ENCODE assay signal across 20 cellular contexts in the genomic region with DNA sequence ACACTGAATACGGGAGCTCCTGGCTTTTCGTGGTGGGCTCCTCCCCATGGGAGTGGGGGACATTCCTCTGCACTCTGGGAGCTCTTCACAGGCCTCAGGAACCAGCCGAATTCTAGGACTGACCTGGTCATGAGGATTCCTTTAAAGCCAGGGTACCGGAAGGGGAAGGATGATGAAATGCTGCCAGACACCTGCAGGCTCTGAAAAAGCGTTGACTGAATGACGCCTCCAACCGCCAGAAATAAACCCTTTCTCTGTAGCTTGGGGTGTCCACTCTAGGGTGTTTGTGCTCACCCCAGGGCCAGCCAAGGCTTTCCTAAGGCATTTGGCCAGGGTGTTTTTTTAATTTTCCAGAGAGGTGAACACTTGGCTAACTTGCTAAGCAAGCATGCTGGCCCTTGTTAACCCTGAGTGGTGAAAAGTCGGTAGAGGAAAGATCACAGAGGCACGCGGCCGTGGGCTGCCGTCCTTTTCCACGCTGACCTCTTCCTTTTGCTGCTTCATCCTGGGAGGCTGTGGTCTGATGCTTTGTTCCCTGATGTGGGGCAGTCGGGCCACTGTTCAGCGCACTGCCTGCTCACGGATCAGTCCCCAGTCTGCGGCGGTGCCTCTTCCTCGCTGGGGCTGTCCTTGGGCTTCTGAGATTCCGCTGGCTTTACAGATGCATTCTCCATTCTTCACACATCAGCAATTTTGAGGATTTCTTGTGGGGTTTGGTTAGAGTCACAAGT. TPM values are rescaled to one million over a fixed set of nuclear protein-coding genes. Genes with fewer than 3 reads are reported as not detected.
DNase-seq lines count a peak whose midpoint lies in the region; ATAC-seq, FAIRE-seq and TF ChIP-seq lines count a peak whose summit lies in the region.
"Had no signal": no experiment of that assay in that cellular context is flagged by ENCODE, and none has a peak within 500 bp of the region (broad histone marks: within the 10 kb centered on the region; RNA-seq: fewer than 3 reads in every experiment).

No MANE protein-coding gene starts in this region.

- no peaks in the 10 kb centered on the region for H3K9me3 ChIP-seq in right cardiac atrium (ENCODE audit: control insufficient read depth, low read length)
- no peaks in the 10 kb centered on the region for H3K9me3 ChIP-seq in kidney (ENCODE audit: control insufficient read depth in 1 of 2, low read length in 2 of 2)
- H3K9me3 ChIP-seq in pancreas = no peaks in the 10 kb centered on the region

- H3K27ac ChIP-seq in right cardiac atrium (ENCODE audit: low read length) = peak overlapping the region; percentile 42
- peak overlapping the region; percentile 61 to 83 for H3K27ac ChIP-seq in kidney (ENCODE audit: low read depth in 2 of 2, low read length in 2 of 2)
- H3K27ac ChIP-seq in pancreas = peak overlapping the region; percentile 75 to 92 (median 84)
- H3K27ac ChIP-seq: C4-2B had no signal

- H3K4me1 ChIP-seq in right cardiac atrium (ENCODE audit: control insufficient read depth, insufficient read depth, low read length) = no peaks in the 10 kb centered on the region
- peaks cover 46 to 72% of the 10 kb centered on the region in 2 donors for H3K4me1 ChIP-seq in kidney (ENCODE audit: control insufficient read depth in 1 of 2, insufficient read depth in 1 of 2, low read depth in 1 of 2, low read length in 2 of 2)
- peaks cover 72 to 80% (median 76%) of the 10 kb centered on the region in 3 donors for H3K4me1 ChIP-seq in pancreas

- 82% methylated on average over 20 of the region's 20 CpGs for WGBS in right cardiac atrium
- WGBS in pancreas, 2 donors = 42 to 44% methylated on average over 20 of the region's 20 CpGs

- peaks cover 8 to 44% of the 10 kb centered on the region in 2 donors for H3K36me3 ChIP-seq in kidney (ENCODE audit: control insufficient read depth in 1 of 2, insufficient read depth in 2 of 2, low read length in 2 of 2)
- peaks cover 0 to 27% (median 3%) of the 10 kb centered on the region in 3 donors for H3K36me3 ChIP-seq in pancreas

- H3K4me3 ChIP-seq in right cardiac atrium (ENCODE audit: low read length) (no peak overlapping the region), kidney (ENCODE audit: low read length in 2 of 2) (no peak overlapping the region), pancreas (no peak overlapping the region)

- no peak for ATAC-seq in right cardiac atrium
- no peak for ATAC-seq in Right ventricle myocardium superior (ENCODE audit: poor library complexity)
- no peak for ATAC-seq in pancreas
- ATAC-seq: activated CD4-positive, alpha-beta T cell treated with anti-CD3 and anti-CD28 coated beads for 36 hours; effector memory CD8-positive, alpha-beta T cell; Panc1 had no signal

- TF ChIP-seq CTCF in kidney (IDR thresholded peaks at IDR 0.05; ENCODE audit: borderline replicate concordance, extremely low read depth, insufficient read depth) (no peak), pancreas (IDR thresholded peaks at IDR 0.05) (no peak)

- DNase-seq in right cardiac atrium (no peak), Right ventricle myocardium superior (no peak), kidney (peak; percentile 41), pancreas (peak in 2 of 6 donors; percentile 50 to 60), NCI-H526 (lab: John Stamatoyannopoulos, UW) (no peak), NCI-H510A (lab: John Stamatoyannopoulos, UW) (no peak), midbrain (lab: John Stamatoyannopoulos, UW) (no peak), NCI-H2227 (lab: John Stamatoyannopoulos, UW; ENCODE audit: unreplicated experiment) (no peak)
- DNase-seq: activated CD4-positive, alpha-beta T cell treated with anti-CD3 and anti-CD28 coated beads for 36 hours; activated CD8-positive, alpha-beta memory T cell treated with anti-CD3 and anti-CD28 coated beads, Interleukin-2, amount 50 U/mL, for 48 hours; activated gamma-delta T cell; amniotic stem cell; DMS153; effector memory CD8-positive, alpha-beta T cell; hypothalamus; NCI-H1417; NCI-H2171 had no signal

- peak overlapping the region in 1 of 2 donors; percentile 44 for H3K9ac ChIP-seq in kidney (ENCODE audit: low read length in 2 of 2)

- FAIRE-seq in kidney (lab: Jason Lieb, UNC) = no peak
- no peak for FAIRE-seq in pancreas (lab: Jason Lieb, UNC)
- FAIRE-seq: GM12891 had no signal

- H3K27me3 ChIP-seq in right cardiac atrium (ENCODE audit: control insufficient read depth, insufficient read depth) = no peaks in the 10 kb centered on the region
- no peaks in the 10 kb centered on the region for H3K27me3 ChIP-seq in pancreas

- intact Hi-C loops in right cardiac atrium (cut with DNase I) (no loop called here), Right ventricle myocardium superior (cut with DNase I) (no loop called here), kidney (cut with DNase I) (no loop called here), pancreas (cut with DNase I) (no loop called here)

RNA-seq across cellular contexts. Expression of a gene that starts 32.0 kb away (rescaled TPM):
- total RNA-seq in right cardiac atrium (10 to 100 TPM; 19.8 to 26.9 (median 23.1) TPM), Right ventricle myocardium superior (85.8 TPM), kidney (157 TPM), pancreas (100 to 1,000 TPM; 140 to 286 (median 208) TPM)
- polyA plus RNA-seq in right cardiac atrium (21.9 TPM), kidney (ENCODE audit: insufficient read depth, low read depth, low replicate concordance) (348 TPM), pancreas (100 to 1,000 TPM in 1 of 2 donors, 10 to 100 TPM in 1; 93.5 to 130 TPM)
